In genomic region chr10:24952701-24953349, GRCh38 we compare ENCODE assay signal across 9 cellular contexts. TPM values are rescaled to one million over a fixed set of nuclear protein-coding genes. Genes with fewer than 3 reads are reported as not detected.
DNase-seq lines count a peak whose midpoint lies in the region; ATAC-seq and FAIRE-seq lines count a peak whose summit lies in the region.
"Had no signal": no experiment of that assay in that cellular context is flagged by ENCODE, and none has a peak within 500 bp of the region (broad histone marks: within the 10 kb centered on the region; RNA-seq: fewer than 3 reads in every experiment).

No MANE protein-coding gene starts in this region.

- WGBS in mesenchymal stem cell = 2% methylated on average over 37 of the region's 50 CpGs

- peak overlapping the region in 1 of 2 experiments; percentile 63 for H2BK12ac ChIP-seq in mesenchymal stem cell (ENCODE audit: low read length in 2 of 2)

- peak overlapping the region; percentile 5 for H3K27ac ChIP-seq in effector memory CD4-positive, alpha-beta T cell (ENCODE audit: insufficient read depth, low read length, poor library complexity, severe bottlenecking)
- H3K27ac ChIP-seq in mesenchymal stem cell (ENCODE audit: low read length, poor library complexity, severe bottlenecking) = peak overlapping the region; percentile 28

- peak overlapping the region; percentile 88 for H2AFZ ChIP-seq in mesenchymal stem cell (ENCODE audit: low read depth, low read length)

- peak overlapping the region; percentile 89 for H3K9ac ChIP-seq in mesenchymal stem cell (ENCODE audit: low read length)

- H3K9me3 ChIP-seq in effector memory CD4-positive, alpha-beta T cell (ENCODE audit: control insufficient read depth, low read length) = no peaks in the 10 kb centered on the region
- no peaks in the 10 kb centered on the region for H3K9me3 ChIP-seq in mesenchymal stem cell (ENCODE audit: control insufficient read depth, low read length)

- H3K36me3 ChIP-seq in effector memory CD4-positive, alpha-beta T cell (ENCODE audit: control insufficient read depth, insufficient read depth, low read length) = no peaks in the 10 kb centered on the region
- no peaks in the 10 kb centered on the region for H3K36me3 ChIP-seq in mesenchymal stem cell (ENCODE audit: control insufficient read depth in 1 of 2, insufficient read depth in 2 of 2, low read depth in 1 of 2, low read length in 2 of 2)

- no peaks in the 10 kb centered on the region for H3K27me3 ChIP-seq in effector memory CD4-positive, alpha-beta T cell (replicated peaks; ENCODE audit: control insufficient read depth, insufficient read depth, low read length, poor library complexity, severe bottlenecking)
- no peaks in the 10 kb centered on the region for H3K27me3 ChIP-seq in mesenchymal stem cell (ENCODE audit: control insufficient read depth in 1 of 2, insufficient read depth in 1 of 2, low read length in 2 of 2)

- peak overlapping the region; percentile 86 for H4K8ac ChIP-seq in mesenchymal stem cell (ENCODE audit: low read length)

- peak; percentile 70 for ATAC-seq in GM21737 (IDR thresholded peaks at IDR 0.05; ENCODE audit: unreplicated experiment)

- H2BK120ac ChIP-seq in mesenchymal stem cell (ENCODE audit: low read depth, low read length) = peak overlapping the region; percentile 84

- DNase-seq in ELF-1 (ENCODE audit: low read depth, low spot score) (peak; percentile 80), NCI-H1105 (lab: John Stamatoyannopoulos, UW) (peak; percentile 45), mesenchymal stem cell (peak; percentile 73), RCC 7860 (ENCODE audit: low spot score) (no peak)
- peak; percentile 61 for DNase-seq in activated CD8-positive, alpha-beta memory T cell treated with anti-CD3 and anti-CD28 coated beads for 24 hours
- DNase-seq in effector memory CD4-positive, alpha-beta T cell = peak; percentile 7 to 34 (median 21)
- peak; percentile 16 for DNase-seq in stimulated activated CD8-positive, alpha-beta memory T cell treated with anti-CD3 and anti-CD28 coated beads, Interleukin-4, amount 100 ng/mL, for 24 hours (ENCODE audit: low read depth)

- peak overlapping the region; percentile 62 for H2BK5ac ChIP-seq in mesenchymal stem cell (ENCODE audit: low read depth, low read length, poor library complexity, severe bottlenecking)

- H3K4me1 ChIP-seq in effector memory CD4-positive, alpha-beta T cell (ENCODE audit: control insufficient read depth, insufficient read depth, low read length, poor library complexity, severe bottlenecking) = peaks cover 8% of the 10 kb centered on the region
- peaks cover 12% of the 10 kb centered on the region for H3K4me1 ChIP-seq in mesenchymal stem cell (ENCODE audit: control insufficient read depth, insufficient read depth, low read depth, low read length)

- no peak for FAIRE-seq in RCC 7860 (lab: Jason Lieb, UNC)
- FAIRE-seq: islet of Langerhans had no signal

- H3K79me1 ChIP-seq in mesenchymal stem cell (replicated peaks; ENCODE audit: low read length, poor library complexity, severe bottlenecking) = peaks cover 19% of the 10 kb centered on the region

- H3K23ac ChIP-seq in mesenchymal stem cell (ENCODE audit: low read length in 2 of 2) = no peak overlapping the region

- H3K4me2 ChIP-seq in mesenchymal stem cell (ENCODE audit: low read length, poor library complexity, severe bottlenecking) = peak overlapping the region; percentile 88

- H4K91ac ChIP-seq in mesenchymal stem cell (ENCODE audit: low read length) = peak overlapping the region; percentile 92

- peak overlapping the region; percentile 91 to 98 for H3K4ac ChIP-seq in mesenchymal stem cell (ENCODE audit: low read depth in 1 of 2, low read length in 2 of 2)

- H3K4me3 ChIP-seq in effector memory CD4-positive, alpha-beta T cell (ENCODE audit: insufficient read depth, low read depth, low read length, poor library complexity, severe bottlenecking) = peak overlapping the region; percentile 67
- peak overlapping the region; percentile 65 to 76 for H3K4me3 ChIP-seq in mesenchymal stem cell (ENCODE audit: insufficient read depth in 1 of 2, low read depth in 1 of 2, low read length in 2 of 2)

- peak overlapping the region in 1 of 2 experiments; percentile 75 for H3K14ac ChIP-seq in mesenchymal stem cell (ENCODE audit: low read length in 2 of 2)

- peak overlapping the region; percentile 54 for H2BK15ac ChIP-seq in mesenchymal stem cell (ENCODE audit: low read depth, poor library complexity, severe bottlenecking)

- peak overlapping the region; percentile 76 to 98 for H3K18ac ChIP-seq in mesenchymal stem cell (ENCODE audit: low read depth in 1 of 2, low read length in 2 of 2)

- no peak overlapping the region for H2AK5ac ChIP-seq in mesenchymal stem cell (ENCODE audit: low read length, severe bottlenecking)

RNA-seq across cellular contexts. Expression of gene PRTFDC1, which starts 0.4 kb away (rescaled TPM):
- 13.7 TPM for polyA plus RNA-seq in mesenchymal stem cell (2013, experiment 1 of 2)
- polyA plus RNA-seq in mesenchymal stem cell (2013, experiment 2 of 2) = 14.3 TPM
